In genomic region chr18:46641917-46642316, GRCh38 we compare ENCODE assay signal across 17 cellular contexts. TPM values are rescaled to one million over a fixed set of nuclear protein-coding genes. Genes with fewer than 3 reads are reported as not detected.
DNase-seq lines count a peak whose midpoint lies in the region; ATAC-seq and TF ChIP-seq lines count a peak whose summit lies in the region.
"Had no signal": no experiment of that assay in that cellular context is flagged by ENCODE, and none has a peak within 500 bp of the region (broad histone marks: within the 10 kb centered on the region; RNA-seq: fewer than 3 reads in every experiment).

No MANE protein-coding gene starts in this region.

- H3K27me3 ChIP-seq in foreskin keratinocyte, result peaks cover 2% of the 10 kb centered on the region
- H3K27me3 ChIP-seq: BE2C had no signal

- ATAC-seq in foreskin keratinocyte, result peak; percentile 23
- ATAC-seq in HG02970 (IDR thresholded peaks at IDR 0.05; ENCODE audit: low FRiP score, unreplicated experiment), result no peak
- no peak for ATAC-seq in HG02571 (IDR thresholded peaks at IDR 0.05; ENCODE audit: unreplicated experiment)
- ATAC-seq: GM12878 had no signal

- TF ChIP-seq CTCF in foreskin keratinocyte (conservative IDR thresholded peaks at IDR 0.05), result no peak

- no peak overlapping the region for H3K27ac ChIP-seq in foreskin keratinocyte
- H3K27ac ChIP-seq: KMS-11 had no signal

- peak; percentile 8 for DNase-seq in A172 (ENCODE audit: low spot score)
- peak; percentile 29 for DNase-seq in Daoy (ENCODE audit: low read depth)
- peak; percentile 26 for DNase-seq in NCI-H226
- DNase-seq in foreskin keratinocyte, result no peak
- DNase-seq in SIG-M5 (lab: John Stamatoyannopoulos, UW), result no peak
- DNase-seq: ACHN; BE2C; CD4-positive, alpha-beta T cell; DMS79; NCI-H1105; NCI-H1694; NCI-H345; NCI-H69 had no signal

- H3K4me1 ChIP-seq in foreskin keratinocyte, result no peaks in the 10 kb centered on the region
- H3K4me1 ChIP-seq: BE2C had no signal

RNA-seq across cellular contexts. Expression of gene LOXHD1, which starts 15.1 kb away (rescaled TPM):
- total RNA-seq in A172 (2014; rRNA removed; shearing (Covaris generic)), result not detected in 2 replicates
- total RNA-seq in Daoy (2014; rRNA removed; shearing (Covaris generic)), result not detected in 2 replicates
- total RNA-seq in foreskin keratinocyte, result not detected in 2 replicates
- not detected in 2 replicates for polyA plus RNA-seq in foreskin keratinocyte
- total RNA-seq: CD4-positive, alpha-beta T cell; GM12878 had no signal
- polyA plus RNA-seq: GM12878 had no signal

Comparison
In these comparisons a context has a peak if more than half of its experiments do, and no peak if none do; other contexts are left out.
1. DNase-seq: peak in A172 (single experiment), Daoy (single experiment) and NCI-H226 (single experiment); none in foreskin keratinocyte (0 of 2) and SIG-M5 (single experiment).